ENCODE assay signal across 1 cellular context in the genomic region with DNA sequence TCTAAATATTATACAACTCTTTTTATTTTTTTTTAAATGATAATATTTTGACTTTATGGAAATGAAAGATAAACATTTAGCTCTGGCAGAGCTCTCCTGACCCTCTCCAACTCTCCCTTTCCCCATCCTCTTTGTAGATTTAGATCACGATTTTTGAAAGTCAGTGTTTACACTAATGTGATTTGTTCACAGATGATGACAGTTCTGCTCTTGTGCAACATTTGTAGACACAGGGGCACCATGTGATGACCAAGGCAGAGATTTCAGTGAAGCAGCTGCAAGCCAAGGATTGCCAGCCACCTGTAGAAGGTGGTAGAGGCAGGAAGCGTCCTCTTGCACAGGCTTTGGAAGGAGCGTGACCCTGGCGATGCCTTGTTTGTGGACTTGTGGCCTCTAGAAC.
TF ChIP-seq lines count a peak whose summit lies in the region.

No MANE protein-coding gene starts in this region.

TF ChIP-seq in GM23338, 12 proteins besides CTCF, POLR2A, EP300 and RAD21 (continued from another document):
- no peak for TF ChIP-seq REST (IDR thresholded peaks at IDR 0.05; ENCODE audit: unreplicated experiment)
